Comparison of ENCODE assay signal across 1 cellular context in genomic region chr15:72216079-72216478, GRCh38.
TF ChIP-seq lines count a peak whose summit lies in the region.

No MANE protein-coding gene starts in this region.

TF ChIP-seq in GM12878, 131 proteins besides CTCF, POLR2A, EP300 and RAD21:
- TF ChIP-seq SUZ12 (IDR thresholded peaks at IDR 0.05; ENCODE audit: unreplicated experiment), result no peak
- TF ChIP-seq CHD1 (IDR thresholded peaks at IDR 0.05; ENCODE audit: low read depth, low read length), result no peak
- no peak for TF ChIP-seq KDM1A (IDR thresholded peaks at IDR 0.05; ENCODE audit: borderline replicate concordance)
- TF ChIP-seq SUPT20H (IDR thresholded peaks at IDR 0.05; ENCODE audit: borderline replicate concordance, control insufficient read depth, low read depth, low read length), result no peak
- no peak for TF ChIP-seq BACH1 (IDR thresholded peaks at IDR 0.05; ENCODE audit: borderline replicate concordance)
- no peak for TF ChIP-seq MYB (IDR thresholded peaks at IDR 0.05; ENCODE audit: borderline replicate concordance, low read depth, low read length)
- TF ChIP-seq, protein P1, sequence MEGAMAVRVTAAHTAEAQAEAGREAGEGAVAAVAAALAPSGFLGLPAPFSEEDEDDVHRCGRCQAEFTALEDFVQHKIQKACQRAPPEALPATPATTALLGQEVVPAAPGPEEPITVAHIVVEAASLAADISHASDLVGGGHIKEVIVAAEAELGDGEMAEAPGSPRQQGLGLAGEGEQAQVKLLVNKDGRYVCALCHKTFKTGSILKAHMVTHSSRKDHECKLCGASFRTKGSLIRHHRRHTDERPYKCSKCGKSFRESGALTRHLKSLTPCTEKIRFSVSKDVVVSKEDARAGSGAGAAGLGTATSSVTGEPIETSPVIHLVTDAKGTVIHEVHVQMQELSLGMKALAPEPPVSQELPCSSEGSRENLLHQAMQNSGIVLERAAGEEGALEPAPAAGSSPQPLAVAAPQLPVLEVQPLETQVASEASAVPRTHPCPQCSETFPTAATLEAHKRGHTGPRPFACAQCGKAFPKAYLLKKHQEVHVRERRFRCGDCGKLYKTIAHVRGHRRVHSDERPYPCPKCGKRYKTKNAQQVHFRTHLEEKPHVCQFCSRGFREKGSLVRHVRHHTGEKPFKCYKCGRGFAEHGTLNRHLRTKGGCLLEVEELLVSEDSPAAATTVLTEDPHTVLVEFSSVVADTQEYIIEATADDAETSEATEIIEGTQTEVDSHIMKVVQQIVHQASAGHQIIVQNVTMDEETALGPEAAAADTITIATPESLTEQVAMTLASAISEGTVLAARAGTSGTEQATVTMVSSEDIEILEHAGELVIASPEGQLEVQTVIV (IDR thresholded peaks at IDR 0.05; ENCODE audit: borderline replicate concordance, partially characterized antibody), result no peak
